Comparison of ENCODE assay signal across 8 cellular contexts in genomic region chr22:41288245-41288946, GRCh38. TPM values are rescaled to one million over a fixed set of nuclear protein-coding genes. Genes with fewer than 3 reads are reported as not detected.
DNase-seq lines count a peak whose midpoint lies in the region; ATAC-seq and TF ChIP-seq lines count a peak whose summit lies in the region.

No MANE protein-coding gene starts in this region.

- no peak for TF ChIP-seq CTCF in GM13977 (IDR thresholded peaks at IDR 0.05; ENCODE audit: extremely low read depth, insufficient read depth, missing control alignments)

- in situ Hi-C loops in GM13977 (cut with MboI; ENCODE audit: low pct_unique_long_range_greater_than_20kb, low sequenced_read_pairs, unreplicated experiment): no loop called here

- DNase-seq in EH (ENCODE audit: low read depth): peak; percentile 82
- DNase-seq in NCI-H2196 treated with DMSO at 0.1 percent for 48 hours (lab: John Stamatoyannopoulos, UW; ENCODE audit: unreplicated experiment): peak; percentile 66
- peak; percentile 48 for DNase-seq in cerebellar cortex (ENCODE audit: low spot score)
- peak; percentile 68 for DNase-seq in mucosa of gallbladder (ENCODE audit: low spot score)
- DNase-seq in GM13977 (ENCODE audit: low spot score): no peak

- ATAC-seq in HG03571 (IDR thresholded peaks at IDR 0.05; ENCODE audit: unreplicated experiment) (no peak), HG03442 (IDR thresholded peaks at IDR 0.05; ENCODE audit: unreplicated experiment) (no peak), HG02852 (IDR thresholded peaks at IDR 0.05; ENCODE audit: unreplicated experiment) (no peak)

RNA-seq across cellular contexts. Expression of gene RANGAP1, which starts 2.4 kb away (rescaled TPM):
- total RNA-seq in mucosa of gallbladder: 85.6 TPM

RNA-seq across cellular contexts. Expression of gene ZC3H7B, which starts 12.9 kb away (rescaled TPM):
- total RNA-seq in mucosa of gallbladder: 80.3 TPM

RNA-seq across cellular contexts. Expression of gene CHADL, which starts 47.7 kb away (rescaled TPM):
- total RNA-seq in mucosa of gallbladder: 5.4 TPM
